ENCODE assay signal across 11 cellular contexts in the genomic region with DNA sequence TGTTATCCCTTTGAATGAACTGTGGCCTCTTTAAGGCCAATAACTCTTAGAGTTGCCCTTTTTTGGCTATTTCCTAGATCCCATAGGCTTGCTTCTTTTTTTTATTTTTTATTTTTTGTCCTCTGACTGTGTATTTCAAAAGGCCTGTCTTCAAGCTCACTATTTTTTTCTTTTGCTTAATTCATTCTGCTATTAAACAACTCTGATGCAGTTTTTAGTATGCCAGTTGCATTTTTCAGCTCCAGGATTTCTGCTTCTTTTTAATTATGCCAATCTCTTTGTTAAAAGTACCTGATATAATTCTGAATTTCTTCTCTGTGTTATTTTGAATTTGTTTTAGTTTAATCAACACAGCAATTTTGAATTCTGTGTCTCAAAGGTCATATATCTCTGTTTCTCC.
"Had no signal": no experiment of that assay in that cellular context is flagged by ENCODE, and none has a peak within 500 bp of the region (broad histone marks: within the 10 kb centered on the region; RNA-seq: fewer than 3 reads in every experiment).

No MANE protein-coding gene starts in this region.

- DNase-seq: GM23248, GOT3, H7, H9, HCEC 1CT, HFFc6 had no signal

- H2AFZ ChIP-seq: GM23248, GM23338 had no signal

- H3K4me1 Mint-ChIP-seq: GM23338, H9 had no signal

- H3K27ac Mint-ChIP-seq: GM23338, H9, HFFc6 had no signal

- ATAC-seq: GM23338, HCT116 had no signal

- H3K9me3 ChIP-seq: HAP-1 had no signal

- H3K36me3 ChIP-seq: HAP-1 had no signal

- H3K4me3 ChIP-seq: GM23248, GM23338, HAP-1 had no signal

- H3K4me2 ChIP-seq: GM23338 had no signal

- H3K4me3 Mint-ChIP-seq: GM23338, H9, HFFc6 had no signal

- H3K27ac ChIP-seq: GM23248 had no signal

- H3K9ac ChIP-seq: GM23248 had no signal

- FAIRE-seq: H1, H54 had no signal

- H3K4me1 ChIP-seq: HAP-1 had no signal
